1 cellular context compared by ENCODE assay signal in the genomic region with DNA sequence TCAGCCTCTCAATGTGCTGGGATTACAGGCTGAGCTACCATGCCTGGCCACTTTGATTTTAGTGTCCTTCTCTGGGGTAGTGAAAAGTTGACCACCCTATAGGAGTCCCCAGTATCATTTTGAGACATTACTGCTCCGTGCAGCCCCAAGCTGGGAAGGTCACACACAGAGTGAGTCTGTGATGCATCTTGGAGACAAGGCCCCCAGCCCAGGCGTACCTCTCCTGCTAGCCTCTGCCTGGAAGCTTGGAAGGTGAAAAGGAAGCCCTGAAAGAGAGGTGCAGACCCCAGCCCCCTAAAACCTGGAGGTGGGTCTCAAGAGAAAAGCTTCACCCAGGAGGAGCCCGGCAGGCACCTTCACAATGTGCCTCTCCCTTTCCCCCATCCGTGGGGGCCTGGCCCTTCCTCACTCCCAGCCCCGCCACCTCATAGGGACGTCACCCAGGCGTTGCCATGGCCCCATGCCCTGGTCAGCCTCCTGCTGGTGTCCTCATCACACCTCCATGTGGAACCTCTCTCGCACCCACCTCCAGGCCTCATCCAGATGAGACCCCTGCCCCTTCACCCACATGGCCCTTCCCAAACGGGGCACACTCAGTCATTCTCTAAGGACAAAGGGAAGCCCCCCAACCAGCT.
TF ChIP-seq lines count a peak whose summit lies in the region.

No MANE protein-coding gene starts in this region.

TF ChIP-seq in K562, 482 proteins besides CTCF, POLR2A, EP300 and RAD21:
- no peak for TF ChIP-seq CBX8 (IDR thresholded peaks at IDR 0.05; ENCODE audit: borderline replicate concordance, extremely low read depth, low read depth, low read length, poor library complexity, severe bottlenecking)
- TF ChIP-seq POLR2G (IDR thresholded peaks at IDR 0.05; ENCODE audit: low read depth, low read length): peak; percentile 55
